ENCODE assay signal across 1 cellular context in the genomic region with DNA sequence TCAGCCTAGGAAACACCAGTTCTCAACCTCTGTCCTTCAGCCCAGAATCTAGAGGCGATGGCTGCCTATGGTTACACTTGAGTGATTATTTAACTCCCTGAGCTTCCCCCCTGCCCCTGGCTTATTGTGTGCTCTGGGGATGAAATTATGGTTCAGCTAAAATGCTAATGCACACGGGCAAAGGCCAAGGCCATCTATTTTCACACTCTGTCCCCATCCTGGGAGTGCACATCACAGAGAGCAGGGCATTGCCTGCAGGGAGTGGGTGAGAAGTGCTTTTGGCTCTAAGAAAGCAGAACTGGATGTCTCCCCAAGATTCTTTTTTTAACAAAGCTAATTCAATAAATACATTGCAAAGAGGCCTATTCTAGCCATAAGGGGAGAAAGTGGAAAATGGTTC.
TF ChIP-seq lines count a peak whose summit lies in the region.

No MANE protein-coding gene starts in this region.

TF ChIP-seq in HepG2, 621 proteins besides CTCF, POLR2A, EP300 and RAD21:
- TF ChIP-seq, protein P1, sequence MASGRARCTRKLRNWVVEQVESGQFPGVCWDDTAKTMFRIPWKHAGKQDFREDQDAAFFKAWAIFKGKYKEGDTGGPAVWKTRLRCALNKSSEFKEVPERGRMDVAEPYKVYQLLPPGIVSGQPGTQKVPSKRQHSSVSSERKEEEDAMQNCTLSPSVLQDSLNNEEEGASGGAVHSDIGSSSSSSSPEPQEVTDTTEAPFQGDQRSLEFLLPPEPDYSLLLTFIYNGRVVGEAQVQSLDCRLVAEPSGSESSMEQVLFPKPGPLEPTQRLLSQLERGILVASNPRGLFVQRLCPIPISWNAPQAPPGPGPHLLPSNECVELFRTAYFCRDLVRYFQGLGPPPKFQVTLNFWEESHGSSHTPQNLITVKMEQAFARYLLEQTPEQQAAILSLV (CRISPR knock-in tag; IDR thresholded peaks at IDR 0.05; ENCODE audit: borderline replicate concordance) = no peak
- TF ChIP-seq, protein P2, sequence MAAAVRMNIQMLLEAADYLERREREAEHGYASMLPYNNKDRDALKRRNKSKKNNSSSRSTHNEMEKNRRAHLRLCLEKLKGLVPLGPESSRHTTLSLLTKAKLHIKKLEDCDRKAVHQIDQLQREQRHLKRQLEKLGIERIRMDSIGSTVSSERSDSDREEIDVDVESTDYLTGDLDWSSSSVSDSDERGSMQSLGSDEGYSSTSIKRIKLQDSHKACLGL (CRISPR knock-in tag; IDR thresholded peaks at IDR 0.05) = no peak
- no peak for TF ChIP-seq ZNF530 (CRISPR knock-in tag; IDR thresholded peaks at IDR 0.05; ENCODE audit: low read depth)
- peak; percentile 73 for TF ChIP-seq SALL1 (CRISPR knock-in tag; IDR thresholded peaks at IDR 0.05)
- TF ChIP-seq HNF4A (CRISPR knock-in tag; IDR thresholded peaks at IDR 0.05) = peak; percentile 43
